In the genomic region with DNA sequence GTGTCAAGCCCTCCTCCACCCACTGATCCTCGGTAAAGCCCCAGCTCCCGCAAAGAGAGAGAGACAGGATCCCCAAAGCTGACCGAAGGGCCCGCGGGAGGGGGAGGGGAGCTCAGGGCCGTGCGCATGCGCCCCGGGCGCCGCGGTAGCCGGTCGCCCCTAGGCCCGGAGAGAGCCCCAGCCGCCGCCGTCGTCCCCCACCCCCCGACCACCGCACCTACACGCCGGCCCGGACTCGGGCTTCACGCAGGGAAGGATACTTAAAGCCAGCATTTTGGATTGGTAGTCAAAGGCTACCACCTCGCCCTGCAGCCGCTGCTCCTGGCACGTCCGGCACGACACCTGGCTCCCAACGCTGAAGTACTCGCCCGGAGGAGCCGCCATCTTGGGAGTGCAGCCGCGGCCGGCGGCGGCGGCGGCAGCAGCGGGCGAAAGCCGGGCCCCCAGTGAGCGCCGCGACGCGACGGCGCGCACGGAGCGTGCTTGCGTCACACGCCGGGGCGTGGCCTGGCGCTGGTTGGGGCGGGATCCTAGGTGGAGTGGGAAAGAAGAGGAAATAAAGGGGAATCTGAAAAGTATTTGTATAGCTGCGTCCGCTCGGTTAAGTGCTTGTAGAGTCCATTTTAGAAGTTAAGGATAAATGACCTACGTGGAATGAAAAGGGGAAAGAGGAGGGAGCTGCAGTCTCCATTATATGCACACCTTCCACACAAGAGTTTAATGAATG, we compare ENCODE assay signal across 8 cellular contexts. TPM values are rescaled to one million over a fixed set of nuclear protein-coding genes. Genes with fewer than 3 reads are reported as not detected.
DNase-seq lines count a peak whose midpoint lies in the region; ATAC-seq and TF ChIP-seq lines count a peak whose summit lies in the region.

Gene LSM12, minus strand, starts transcription at position 468 of the 727 bp plus-strand sequence. Its CDS starts 84 bp downstream, at position 384.

- no peaks in the 10 kb centered on the region for H3K36me3 ChIP-seq in colonic mucosa

- H3K27ac ChIP-seq in colonic mucosa = peak within 1 kb of the TSS; percentile 91

- H3K4me1 ChIP-seq in colonic mucosa = peaks cover under 1% of the 10 kb centered on the region

- H3K4me1 Mint-ChIP-seq in activated CD4-positive, alpha-beta T cell treated with anti-CD3 and anti-CD28 coated beads, Interleukin-2, amount 10 ng/mL, durations not matched to agents 24 days and 14 days = peaks cover 37% of the 10 kb centered on the region

- peak; percentile 65 for DNase-seq in AG09319 (ENCODE audit: extremely low read depth, low read depth)
- DNase-seq in GM19238 (ENCODE audit: insufficient read length, low spot score) = peak; percentile 86
- DNase-seq in NCI-H524 treated with DMSO at 0.1 percent for 48 hours (lab: John Stamatoyannopoulos, UW) = peak; percentile 69
- DNase-seq in activated CD4-positive, alpha-beta T cell treated with anti-CD3 and anti-CD28 coated beads, Interleukin-2, amount 10 ng/mL, durations not matched to agents 24 days and 14 days = peak; percentile 99
- peak; percentile 95 for DNase-seq in colonic mucosa
- DNase-seq in left colon = peak; percentile 88 to 95
- DNase-seq in stimulated activated CD4-positive, alpha-beta T cell treated with anti-CD3 and anti-CD28 coated beads, Interleukin-1b, Interleukin-23, amount 100 ng/mL, for 24 hours (ENCODE audit: low read depth in 4 of 4, low spot score in 1 of 4) = peak; percentile 73 to 87 (median 84)

- peaks cover 34% of the 10 kb centered on the region for H3K36me3 Mint-ChIP-seq in activated CD4-positive, alpha-beta T cell treated with anti-CD3 and anti-CD28 coated beads, Interleukin-2, amount 10 ng/mL, durations not matched to agents 24 days and 14 days (ENCODE audit: low read depth)

- peak within 1 kb of the TSS; percentile 67 for H3K4me3 ChIP-seq in colonic mucosa

- peak within 1 kb of the TSS; percentile 97 for H3K27ac Mint-ChIP-seq in activated CD4-positive, alpha-beta T cell treated with anti-CD3 and anti-CD28 coated beads, Interleukin-2, amount 10 ng/mL, durations not matched to agents 24 days and 14 days

- H3K9me3 ChIP-seq in colonic mucosa = no peaks in the 10 kb centered on the region

- ATAC-seq in HG03457 (IDR thresholded peaks at IDR 0.05; ENCODE audit: unreplicated experiment) (peak; percentile 41), left colon (peak; percentile 83)

- TF ChIP-seq CTCF in AG09319 (IDR thresholded peaks at IDR 0.05; ENCODE audit: low read depth, low read length) (no peak), colonic mucosa (IDR thresholded peaks at IDR 0.05) (no peak)

- peak within 1 kb of the TSS; percentile 60 to 94 for H3K9ac ChIP-seq in colonic mucosa (ENCODE audit: low read depth in 2 of 2, low read length in 2 of 2)

- intact Hi-C loops in activated CD4-positive, alpha-beta T cell treated with anti-CD3 and anti-CD28 coated beads, Interleukin-2, amount 10 ng/mL, durations not matched to agents 24 days and 14 days (cut with micrococcal nuclease) = loop anchor here (2.0 kb wide), 1 partner anchor 258 kb away; the partner anchor contains the start of gene SLC25A39
- intact Hi-C loops in colonic mucosa (cut with DNase I) (no loop called here), left colon (cut with DNase I, micrococcal nuclease) (no loop called here)

- no peaks in the 10 kb centered on the region for H3K9me3 Mint-ChIP-seq in activated CD4-positive, alpha-beta T cell treated with anti-CD3 and anti-CD28 coated beads, Interleukin-2, amount 10 ng/mL, durations not matched to agents 24 days and 14 days

- no peaks in the 10 kb centered on the region for H3K27me3 Mint-ChIP-seq in activated CD4-positive, alpha-beta T cell treated with anti-CD3 and anti-CD28 coated beads, Interleukin-2, amount 10 ng/mL, durations not matched to agents 24 days and 14 days

- H3K27me3 ChIP-seq in colonic mucosa = no peaks in the 10 kb centered on the region

- H3K4me3 Mint-ChIP-seq in activated CD4-positive, alpha-beta T cell treated with anti-CD3 and anti-CD28 coated beads, Interleukin-2, amount 10 ng/mL, durations not matched to agents 24 days and 14 days = peak within 1 kb of the TSS; percentile 93

RNA-seq across cellular contexts. Expression of gene LSM12, which starts in this region (rescaled TPM):
- 101 and 107 TPM in 2 replicates for total RNA-seq in activated CD4-positive, alpha-beta T cell treated with anti-CD3 and anti-CD28 coated beads, Interleukin-2, amount 10 ng/mL, durations not matched to agents 24 days and 14 days
- total RNA-seq in colonic mucosa (10 to 100 TPM; 60.9 to 74.3 TPM), left colon (10 to 100 TPM; 43.4 to 59.7 TPM)

Comparison
In these comparisons a context has a peak if more than half of its experiments do, and no peak if none do; other contexts are left out.
1. Peak in every context shown above with its lines: DNase-seq, ATAC-seq, H3K4me3 ChIP-seq and H3K27ac ChIP-seq.